In genomic region chr3:48446043-48446424, GRCh38 we compare ENCODE assay signal across 8 cellular contexts. TPM values are rescaled to one million over a fixed set of nuclear protein-coding genes. Genes with fewer than 3 reads are reported as not detected.
DNase-seq lines count a peak whose midpoint lies in the region; ATAC-seq, FAIRE-seq and TF ChIP-seq lines count a peak whose summit lies in the region.

No MANE protein-coding gene starts in this region.

- H3K27me3 Mint-ChIP-seq in CD8-positive, alpha-beta T cell (ENCODE audit: low read depth), result no peaks in the 10 kb centered on the region

- H3K4me1 ChIP-seq in CD8-positive, alpha-beta T cell (ENCODE audit: insufficient read depth, low read length), result peaks cover 30% of the 10 kb centered on the region
- H3K4me1 ChIP-seq in OCI-LY7 (ENCODE audit: insufficient read depth, low read length, poor library complexity, severe bottlenecking) (peaks cover 35% of the 10 kb centered on the region), endothelial cell of umbilical vein (ENCODE audit: control insufficient read depth, extremely low read depth, insufficient read depth, low read length) (peaks cover 19% of the 10 kb centered on the region), osteoblast (ENCODE audit: insufficient read depth, low read length) (peaks cover 23% of the 10 kb centered on the region)

- TF ChIP-seq CTCF in CD8-positive, alpha-beta T cell (IDR thresholded peaks at IDR 0.05), result no peak
- no peak for TF ChIP-seq CTCF in OCI-LY7 (conservative IDR thresholded peaks at IDR 0.05; ENCODE audit: low read length)
- no peak for TF ChIP-seq CTCF in endothelial cell of umbilical vein (IDR thresholded peaks at IDR 0.05; ENCODE audit: extremely low read depth in 1 of 2, insufficient read depth in 1 of 2, low read depth in 1 of 2, low read length in 2 of 2)
- no peak for TF ChIP-seq CTCF in osteoblast (IDR thresholded peaks at IDR 0.05; ENCODE audit: extremely low read depth, low read depth, low read length)

- H3K27ac ChIP-seq in CD8-positive, alpha-beta T cell (ENCODE audit: low read depth, low read length), result peak overlapping the region; percentile 74
- H3K27ac ChIP-seq in OCI-LY7 (ENCODE audit: low read depth, low read length, poor library complexity, severe bottlenecking), result peak overlapping the region; percentile 13
- H3K27ac ChIP-seq in endothelial cell of umbilical vein (ENCODE audit: insufficient read depth, low read depth, low read length), result peak overlapping the region; percentile 30
- H3K27ac ChIP-seq in osteoblast (ENCODE audit: low read depth, low read length), result peak overlapping the region; percentile 59

- CTCF ChIA-PET in CD8-positive, alpha-beta T cell (lab: Charles Lee), result interaction anchor here (0.6 to 9.9 kb wide), 5 partner anchors 9 to 193 kb away, joined by 3 to 92 read pairs (median 4); no protein-coding TSS in a partner anchor
- CTCF ChIA-PET in OCI-LY7 (lab: Charles Lee; ENCODE audit: unreplicated experiment) (interaction anchor here (0.6 to 3.2 kb wide), 3 partner anchors 9 to 27 kb away, joined by 3 to 22 read pairs (median 3); no protein-coding TSS in a partner anchor), endothelial cell of umbilical vein (lab: Charles Lee) (interaction anchor here (0.9 to 8.8 kb wide), 5 partner anchors 10 to 103 kb away, joined by 3 to 83 read pairs (median 8); no protein-coding TSS in a partner anchor)

- H2AFZ ChIP-seq in OCI-LY7 (ENCODE audit: low read length) (peak overlapping the region; percentile 80), endothelial cell of umbilical vein (ENCODE audit: low read depth, low read length) (peak overlapping the region; percentile 91), osteoblast (ENCODE audit: low read length) (peak overlapping the region; percentile 93)

- no peak for ATAC-seq in CD8-positive, alpha-beta T cell

- H3K4me2 ChIP-seq in OCI-LY7 (ENCODE audit: low read length), result peak overlapping the region; percentile 98
- peak overlapping the region; percentile 98 for H3K4me2 ChIP-seq in endothelial cell of umbilical vein (ENCODE audit: insufficient read depth, low read length)
- H3K4me2 ChIP-seq in osteoblast (ENCODE audit: insufficient read depth, low read length), result peak overlapping the region; percentile 91

- H3K4me1 Mint-ChIP-seq in CD8-positive, alpha-beta T cell (ENCODE audit: low read depth), result peaks cover 46% of the 10 kb centered on the region

- POLR2A ChIA-PET in CD8-positive, alpha-beta T cell (lab: Charles Lee), result interaction anchor here (1.0 to 2.3 kb wide), 8 partner anchors 10 to 67 kb away, joined by 3 to 15 read pairs (median 6); no protein-coding TSS in a partner anchor
- POLR2A ChIA-PET in OCI-LY7 (lab: Charles Lee) (interaction anchor here (0.6 to 1.7 kb wide), 6 partner anchors 10 to 453 kb away, joined by 3 to 7 read pairs (median 4); no protein-coding TSS in a partner anchor), endothelial cell of umbilical vein (lab: Charles Lee) (interaction anchor here (1.2 kb wide), 1 partner anchor 10 kb away, joined by 3 read pairs; no protein-coding TSS in a partner anchor)

- BruUV-seq in OCI-LY7 (replicated peaks; lab: Mats Ljungman, UMichigan) (TSS peak; percentile 86), endothelial cell of umbilical vein (replicated peaks; lab: Mats Ljungman, UMichigan) (TSS peak; percentile 82)

- H3K27me3 ChIP-seq in CD8-positive, alpha-beta T cell (ENCODE audit: insufficient read depth, low read length), result no peaks in the 10 kb centered on the region
- H3K27me3 ChIP-seq in endothelial cell of umbilical vein (ENCODE audit: control insufficient read depth in 2 of 2, insufficient read depth in 2 of 2, low read length in 2 of 2), result no peaks in the 10 kb centered on the region
- no peaks in the 10 kb centered on the region for H3K27me3 ChIP-seq in osteoblast (ENCODE audit: insufficient read depth, low read length)

- DNase-seq in CD8-positive, alpha-beta T cell, result no peak
- DNase-seq in OCI-LY7 (ENCODE audit: low spot score) (no peak), endothelial cell of umbilical vein (ENCODE audit: low read depth, low spot score) (no peak), osteoblast (ENCODE audit: insufficient read length, low spot score, missing footprints) (peak; percentile 58), iPS-NIHi11 (ENCODE audit: low spot score) (no peak), middle frontal gyrus (ENCODE audit: extremely low spot score, low spot score) (no peak), DMS79 treated with DMSO at 0.1 percent for 48 hours (lab: John Stamatoyannopoulos, UW) (no peak), ureter (ENCODE audit: low spot score) (no peak)

- H4K20me1 ChIP-seq in OCI-LY7 (ENCODE audit: insufficient read depth, low read length) (peaks cover 11% of the 10 kb centered on the region), endothelial cell of umbilical vein (replicated peaks; ENCODE audit: control insufficient read depth, extremely low read depth, insufficient read depth, low read length) (no peaks in the 10 kb centered on the region), osteoblast (ENCODE audit: insufficient read depth, low read length) (peaks cover 6% of the 10 kb centered on the region)

- intact Hi-C loops in CD8-positive, alpha-beta T cell (cut with DNase I, micrococcal nuclease), result loop anchor here (1.0 to 10.0 kb wide), 4 partner anchors 27 to 1161 kb away; partner anchors contain the start of genes KIF9 (in 1 of the 2), KLHL18 (in 1 of the 2) and NCKIPSD (in 1 of the 2)
- intact Hi-C loops in OCI-LY7 (cut with micrococcal nuclease; ENCODE audit: unreplicated experiment), result loop anchor here (2.0 to 10.0 kb wide), 4 partner anchors 21 to 361 kb away; partner anchors contain the start of genes PFKFB4 and SLC26A6
- intact Hi-C loops in endothelial cell of umbilical vein (cut with micrococcal nuclease), result loop anchor here (2.0 kb wide), 1 partner anchor 19 kb away; no protein-coding TSS in a partner anchor

- H3K4me3 Mint-ChIP-seq in CD8-positive, alpha-beta T cell, result peak overlapping the region; percentile 85

- FAIRE-seq in endothelial cell of umbilical vein (lab: Jason Lieb, UNC), result no peak

- H3K9me2 ChIP-seq in OCI-LY7 (ENCODE audit: insufficient read depth, low read length), result no peaks in the 10 kb centered on the region

- peak overlapping the region; percentile 92 for H3K27ac Mint-ChIP-seq in CD8-positive, alpha-beta T cell

- no peaks in the 10 kb centered on the region for H3K9me3 ChIP-seq in CD8-positive, alpha-beta T cell (ENCODE audit: low read length)
- H3K9me3 ChIP-seq in OCI-LY7 (ENCODE audit: low read length) (no peaks in the 10 kb centered on the region), endothelial cell of umbilical vein (replicated peaks; ENCODE audit: control insufficient read depth, insufficient read depth, low read length) (no peaks in the 10 kb centered on the region), osteoblast (ENCODE audit: low read depth, low read length) (no peaks in the 10 kb centered on the region)

- dilution Hi-C loops in endothelial cell of umbilical vein (cut with MboI; ENCODE audit: extremely low pct_ligation_motif_present, low sequenced_read_pairs), result no loop called here

- H3K9me3 Mint-ChIP-seq in CD8-positive, alpha-beta T cell, result no peaks in the 10 kb centered on the region

- H3K4me3 ChIP-seq in CD8-positive, alpha-beta T cell (ENCODE audit: low read depth, low read length), result peak overlapping the region; percentile 81
- H3K4me3 ChIP-seq in OCI-LY7 (ENCODE audit: low read depth, low read length, poor library complexity, severe bottlenecking) (peak overlapping the region; percentile 92), endothelial cell of umbilical vein (replicated peaks in 1 of 3; ENCODE audit: insufficient read depth in 1 of 3, low read depth in 1 of 3, low read length in 3 of 3) (peak overlapping the region; percentile 70 to 92 (median 73)), osteoblast (ENCODE audit: insufficient read depth, low read length) (peak overlapping the region; percentile 90)

- peaks cover 4% of the 10 kb centered on the region for H3K36me3 ChIP-seq in CD8-positive, alpha-beta T cell (ENCODE audit: insufficient read depth, low read length)
- H3K36me3 ChIP-seq in OCI-LY7 (ENCODE audit: insufficient read depth, low read length) (peaks cover 58% of the 10 kb centered on the region), endothelial cell of umbilical vein (ENCODE audit: control insufficient read depth in 2 of 2, extremely low read depth in 1 of 2, insufficient read depth in 2 of 2, low read length in 2 of 2) (peaks cover 8% of the 10 kb centered on the region in 2 experiments), osteoblast (ENCODE audit: insufficient read depth, low read length) (peaks cover 26% of the 10 kb centered on the region)

- H3K79me2 ChIP-seq in OCI-LY7 (ENCODE audit: insufficient read depth, low read depth, low read length) (peaks cover 53% of the 10 kb centered on the region), endothelial cell of umbilical vein (ENCODE audit: control insufficient read depth, insufficient read depth, low read length) (peaks cover 34% of the 10 kb centered on the region), osteoblast (ENCODE audit: insufficient read depth, low read length) (peaks cover 47% of the 10 kb centered on the region)

- H3K9me1 ChIP-seq in endothelial cell of umbilical vein (replicated peaks; ENCODE audit: control insufficient read depth, extremely low read depth, insufficient read depth, low read length), result no peaks in the 10 kb centered on the region

- no peak for TF ChIP-seq POLR2A in endothelial cell of umbilical vein (IDR thresholded peaks at IDR 0.05; ENCODE audit: low read depth, low read length)

- H3K9ac ChIP-seq in endothelial cell of umbilical vein (replicated peaks; ENCODE audit: extremely low read depth, insufficient read depth, low read length), result peak overlapping the region; percentile 87

- peaks cover 49% of the 10 kb centered on the region for H3K36me3 Mint-ChIP-seq in CD8-positive, alpha-beta T cell

RNA-seq across cellular contexts. Expression of gene ATRIP, which starts 0.5 kb away (rescaled TPM):
- total RNA-seq in CD8-positive, alpha-beta T cell, result 1 to 10 TPM; 7.4 to 8.7 TPM
- 16.3 and 16.8 TPM in 2 replicates for total RNA-seq in OCI-LY7 (2014; rRNA removed; shearing (Covaris generic))
- total RNA-seq in OCI-LY7 (2022) (20.3 and 24.5 TPM in 2 replicates), endothelial cell of umbilical vein (12.6 and 14.7 TPM in 2 replicates), osteoblast (5.0 and 5.1 TPM in 2 replicates), ureter (9.6 TPM)
- 10.6 and 13.0 TPM in 2 replicates for polyA plus RNA-seq in endothelial cell of umbilical vein
- polyA plus RNA-seq in endothelial cell of umbilical vein (2011; cell fraction: cytosol; rRNA removed), result 10.1 and 10.5 TPM in 2 replicates
- polyA plus RNA-seq in endothelial cell of umbilical vein (2011; cell fraction: nucleus; rRNA removed), result 20.9 and 22.8 TPM in 2 replicates
- 8.6 and 8.9 TPM in 2 replicates for polyA plus RNA-seq in endothelial cell of umbilical vein (2012)
- polyA minus RNA-seq in endothelial cell of umbilical vein, result 11.8 and 11.9 TPM in 2 replicates
- polyA minus RNA-seq in endothelial cell of umbilical vein (2011; cell fraction: cytosol; rRNA and poly(A)+ RNA removed), result 15.4 TPM
- 7.6 and 11.9 TPM in 2 replicates for polyA minus RNA-seq in endothelial cell of umbilical vein (2011; cell fraction: nucleus; rRNA and poly(A)+ RNA removed)

RNA-seq across cellular contexts. Expression of gene TMA7, which starts 6.0 kb away (rescaled TPM):
- total RNA-seq in CD8-positive, alpha-beta T cell, result 100 to 1,000 TPM; 279 to 297 TPM
- 313 and 486 TPM in 2 replicates for total RNA-seq in OCI-LY7 (2014; rRNA removed; shearing (Covaris generic))
- total RNA-seq in OCI-LY7 (2022) (226 and 250 TPM in 2 replicates), endothelial cell of umbilical vein (306 and 332 TPM in 2 replicates), osteoblast (128 and 135 TPM in 2 replicates), ureter (237 TPM)
- polyA plus RNA-seq in endothelial cell of umbilical vein, result 73.0 and 137 TPM in 2 replicates
- polyA plus RNA-seq in endothelial cell of umbilical vein (2011; cell fraction: cytosol; rRNA removed), result 341 and 475 TPM in 2 replicates
- polyA plus RNA-seq in endothelial cell of umbilical vein (2011; cell fraction: nucleus; rRNA removed), result 95.0 and 136 TPM in 2 replicates
- 427 and 444 TPM in 2 replicates for polyA plus RNA-seq in endothelial cell of umbilical vein (2012)
- 14.0 and 15.7 TPM in 2 replicates for polyA minus RNA-seq in endothelial cell of umbilical vein
- 37.3 TPM for polyA minus RNA-seq in endothelial cell of umbilical vein (2011; cell fraction: cytosol; rRNA and poly(A)+ RNA removed)
- 14.8 and 17.1 TPM in 2 replicates for polyA minus RNA-seq in endothelial cell of umbilical vein (2011; cell fraction: nucleus; rRNA and poly(A)+ RNA removed)

RNA-seq across cellular contexts. Expression of gene CCDC51, which starts 6.1 kb away (rescaled TPM):
- 1 to 10 TPM; 2.9 to 4.7 TPM for total RNA-seq in CD8-positive, alpha-beta T cell
- total RNA-seq in OCI-LY7 (2014; rRNA removed; shearing (Covaris generic)), result 22.0 and 23.0 TPM in 2 replicates
- 21.2 and 24.9 TPM in 2 replicates for total RNA-seq in OCI-LY7 (2022)
- total RNA-seq in endothelial cell of umbilical vein, result 9.8 and 11.2 TPM in 2 replicates
- 10.1 and 11.3 TPM in 2 replicates for polyA plus RNA-seq in endothelial cell of umbilical vein
- 12.5 TPM in 2 replicates for polyA plus RNA-seq in endothelial cell of umbilical vein (2011; cell fraction: cytosol; rRNA removed)
- polyA plus RNA-seq in endothelial cell of umbilical vein (2011; cell fraction: nucleus; rRNA removed), result 5.2 and 5.5 TPM in 2 replicates
- polyA plus RNA-seq in endothelial cell of umbilical vein (2012), result 8.8 and 11.8 TPM in 2 replicates
- 6.5 and 7.6 TPM in 2 replicates for polyA minus RNA-seq in endothelial cell of umbilical vein
- 8.0 TPM for polyA minus RNA-seq in endothelial cell of umbilical vein (2011; cell fraction: cytosol; rRNA and poly(A)+ RNA removed)
- polyA minus RNA-seq in endothelial cell of umbilical vein (2011; cell fraction: nucleus; rRNA and poly(A)+ RNA removed), result 0.48 and 1.7 TPM in 2 replicates
- 13.3 and 17.4 TPM in 2 replicates for total RNA-seq in osteoblast
- 10.4 TPM for total RNA-seq in ureter

RNA-seq across cellular contexts. Expression of gene PLXNB1, which starts 16.1 kb away (rescaled TPM):
- total RNA-seq in CD8-positive, alpha-beta T cell, result 1 to 10 TPM; 1.4 to 2.7 TPM
- 4.4 and 14.9 TPM in 2 replicates for total RNA-seq in OCI-LY7 (2014; rRNA removed; shearing (Covaris generic))
- total RNA-seq in OCI-LY7 (2022) (6.4 and 7.7 TPM in 2 replicates), endothelial cell of umbilical vein (43.0 and 43.1 TPM in 2 replicates), osteoblast (23.3 and 33.7 TPM in 2 replicates), ureter (259 TPM)
- polyA plus RNA-seq in endothelial cell of umbilical vein, result 45.2 and 47.5 TPM in 2 replicates
- polyA plus RNA-seq in endothelial cell of umbilical vein (2011; cell fraction: cytosol; rRNA removed), result 18.3 and 23.0 TPM in 2 replicates
- 262 and 302 TPM in 2 replicates for polyA plus RNA-seq in endothelial cell of umbilical vein (2011; cell fraction: nucleus; rRNA removed)
- polyA plus RNA-seq in endothelial cell of umbilical vein (2012), result 25.8 and 32.9 TPM in 2 replicates
- polyA minus RNA-seq in endothelial cell of umbilical vein, result 52.5 and 60.1 TPM in 2 replicates
- 27.2 TPM for polyA minus RNA-seq in endothelial cell of umbilical vein (2011; cell fraction: cytosol; rRNA and poly(A)+ RNA removed)
- 66.9 and 99.7 TPM in 2 replicates for polyA minus RNA-seq in endothelial cell of umbilical vein (2011; cell fraction: nucleus; rRNA and poly(A)+ RNA removed)

RNA-seq across cellular contexts. Expression of gene SHISA5, which starts 57.9 kb away (rescaled TPM):
- total RNA-seq in CD8-positive, alpha-beta T cell, result 10 to 100 TPM; 84.3 to 86.0 TPM
- total RNA-seq in OCI-LY7 (2014; rRNA removed; shearing (Covaris generic)), result 80.5 and 102 TPM in 2 replicates
- 97.1 and 97.3 TPM in 2 replicates for total RNA-seq in OCI-LY7 (2022)
- total RNA-seq in endothelial cell of umbilical vein, result 205 and 213 TPM in 2 replicates
- 320 and 401 TPM in 2 replicates for polyA plus RNA-seq in endothelial cell of umbilical vein
- 210 and 226 TPM in 2 replicates for polyA plus RNA-seq in endothelial cell of umbilical vein (2011; cell fraction: cytosol; rRNA removed)
- polyA plus RNA-seq in endothelial cell of umbilical vein (2011; cell fraction: nucleus; rRNA removed), result 87.1 and 91.4 TPM in 2 replicates
- polyA plus RNA-seq in endothelial cell of umbilical vein (2012), result 173 and 191 TPM in 2 replicates
- 158 and 169 TPM in 2 replicates for polyA minus RNA-seq in endothelial cell of umbilical vein
- polyA minus RNA-seq in endothelial cell of umbilical vein (2011; cell fraction: cytosol; rRNA and poly(A)+ RNA removed), result 92.3 TPM
- polyA minus RNA-seq in endothelial cell of umbilical vein (2011; cell fraction: nucleus; rRNA and poly(A)+ RNA removed), result 29.9 and 37.6 TPM in 2 replicates
- total RNA-seq in osteoblast, result 99.3 and 105 TPM in 2 replicates
- 294 TPM for total RNA-seq in ureter

Comparison
In these comparisons a context has a peak if more than half of its experiments do, and no peak if none do; other contexts are left out.
1. H3K27ac ChIP-seq: peak in every context shown above with its lines; median percentile 74 in CD8-positive, alpha-beta T cell; 59 in osteoblast; 30 in endothelial cell of umbilical vein; 13 in OCI-LY7.